8 cellular contexts compared by ENCODE assay signal in genomic region chr14:99274346-99275221, GRCh38. TPM values are rescaled to one million over a fixed set of nuclear protein-coding genes. Genes with fewer than 3 reads are reported as not detected.
DNase-seq lines count a peak whose midpoint lies in the region; ATAC-seq and TF ChIP-seq lines count a peak whose summit lies in the region.

No MANE protein-coding gene starts in this region.

- no peaks in the 10 kb centered on the region for H3K9me3 ChIP-seq in aorta (ENCODE audit: control insufficient read depth, low read length)

- intact Hi-C loops in aorta (cut with DNase I), result no loop called here

- H3K27me3 Mint-ChIP-seq in naive B cell, result peaks cover 59 to 78% (median 69%) of the 10 kb centered on the region in 3 donors

- peaks cover 0 to 18% of the 10 kb centered on the region in 2 donors for H3K36me3 Mint-ChIP-seq in naive B cell

- H3K4me1 ChIP-seq in aorta (ENCODE audit: control insufficient read depth in 1 of 2, insufficient read depth in 2 of 2, low read length in 2 of 2), result peaks cover 0 to 4% of the 10 kb centered on the region in 2 donors

- H3K27ac ChIP-seq in aorta (ENCODE audit: low read depth in 1 of 2, low read length in 2 of 2), result no peak overlapping the region

- peak; percentile 14 for TF ChIP-seq CTCF in fibroblast of mammary gland (conservative IDR thresholded peaks at IDR 0.05; ENCODE audit: control insufficient read depth, insufficient read depth, low read depth, low read length)

- peaks cover 25 to 29% (median 27%) of the 10 kb centered on the region in 3 donors for H3K4me1 Mint-ChIP-seq in naive B cell

- peak; percentile 41 for ATAC-seq in HG03095 (IDR thresholded peaks at IDR 0.05; ENCODE audit: unreplicated experiment)
- ATAC-seq in naive B cell (ENCODE audit: low read depth in 2 of 2), result no peak
- ATAC-seq in aorta (ENCODE audit: low FRiP score), result peak; percentile 68
- no peak for ATAC-seq in GM21515 (IDR thresholded peaks at IDR 0.05; ENCODE audit: unreplicated experiment)

- H3K4me3 ChIP-seq in fibroblast of mammary gland (ENCODE audit: control insufficient read depth, low read depth, low read length) (peak overlapping the region; percentile 13), aorta (ENCODE audit: low read length in 2 of 2) (peak overlapping the region in 1 of 2 donors; percentile 15)

- H3K4me3 Mint-ChIP-seq in naive B cell, result peak overlapping the region; percentile 61 to 84 (median 72)

- DNase-seq in Caki2 (ENCODE audit: low read depth), result peak; percentile 85
- peak; percentile 94 for DNase-seq in NCI-H524 treated with DMSO at 0.1 percent for 48 hours (lab: John Stamatoyannopoulos, UW)
- peak; percentile 70 to 78 for DNase-seq in activated T-cell treated with anti-CD3 and anti-CD28 coated beads, Interleukin-2, amount 50 U/mL, for 48 hours
- peak; percentile 51 for DNase-seq in fibroblast of mammary gland (ENCODE audit: low read depth)
- DNase-seq in naive B cell, result no peak
- DNase-seq in aorta, result no peak

- H3K9me3 Mint-ChIP-seq in naive B cell, result peaks cover 0 to 4% (median 0%) of the 10 kb centered on the region in 7 donors

- H3K27ac Mint-ChIP-seq in naive B cell, result peak overlapping the region in 3 of 6 donors; percentile 63 to 80 (median 79)

- WGBS in aorta, 2 donors, result 1% methylated on average over 33 to 69 of the region's 69 CpGs

- in situ Hi-C loops in Caki2 (cut with HindIII; ENCODE audit: low pct_unique_long_range_greater_than_20kb, low sequenced_read_pairs), result no loop called here

- H3K27me3 ChIP-seq in aorta (ENCODE audit: control insufficient read depth in 1 of 2, insufficient read depth in 2 of 2, low read length in 1 of 2), result peaks cover 0 to 6% of the 10 kb centered on the region in 2 donors

- no peaks in the 10 kb centered on the region for H3K36me3 ChIP-seq in aorta (ENCODE audit: control insufficient read depth in 1 of 2, insufficient read depth in 2 of 2, low read length in 1 of 2)

RNA-seq across cellular contexts. Expression of gene BCL11B, which starts 2.6 kb away (rescaled TPM):
- total RNA-seq in Caki2 (2014; rRNA removed; shearing (Covaris generic); ENCODE audit: low replicate concordance), result 0.03 TPM in 1 of 2 replicates, not detected in the other
- polyA plus RNA-seq in naive B cell (ENCODE audit: low read depth in 6 of 6) (under 1 TPM in 2 of 6 donors, not detected in 4; 0.03 to 0.05 TPM), aorta (under 1 TPM in 1 of 2 donors, not detected in 1; 0.13 TPM)
- 1 to 10 TPM in 1 of 2 donors, under 1 TPM in 1; 0.58 to 1.3 TPM for total RNA-seq in aorta

Comparison
In these comparisons a context has a peak if more than half of its experiments do, and no peak if none do; other contexts are left out.
1. DNase-seq: peak in Caki2 (single experiment), NCI-H524 treated with DMSO at 0.1 percent for 48 hours (single experiment), activated T-cell treated with anti-CD3 and anti-CD28 coated beads, Interleukin-2, amount 50 U/mL, for 48 hours (2 of 2) and fibroblast of mammary gland (single experiment); none in naive B cell (single experiment) and aorta (0 of 2).
2. ATAC-seq: peak in HG03095 (single experiment) and aorta (single experiment); none in naive B cell (0 of 2) and GM21515 (single experiment).